Comparison of ENCODE assay signal across 11 cellular contexts in the genomic region with DNA sequence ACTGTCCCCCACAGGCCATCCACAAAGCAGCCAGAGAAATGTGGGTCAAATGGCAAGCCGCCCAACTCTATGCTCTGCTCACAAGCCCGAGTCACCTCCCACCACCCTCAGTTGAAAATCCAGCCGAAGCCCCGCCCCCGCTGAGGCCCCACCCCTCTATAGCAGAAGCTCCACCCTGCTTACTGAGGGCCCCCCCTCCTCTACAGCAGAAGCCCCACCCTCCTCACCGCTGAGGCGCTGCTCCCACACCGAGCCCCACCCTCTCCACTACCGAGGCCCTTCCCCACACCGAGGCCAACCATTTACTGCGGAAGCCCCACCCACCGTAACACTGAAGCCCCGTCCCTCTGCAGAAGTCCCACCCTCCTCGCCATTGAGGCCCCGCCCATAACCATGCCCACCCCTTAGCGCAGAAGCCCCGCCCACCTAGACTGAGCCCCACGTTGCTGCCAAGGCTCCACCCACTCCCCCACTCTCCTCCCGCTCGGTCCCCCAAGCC. TPM values are rescaled to one million over a fixed set of nuclear protein-coding genes. Genes with fewer than 3 reads are reported as not detected.
DNase-seq lines count a peak whose midpoint lies in the region; ATAC-seq, FAIRE-seq and TF ChIP-seq lines count a peak whose summit lies in the region.
"Had no signal": no experiment of that assay in that cellular context is flagged by ENCODE, and none has a peak within 500 bp of the region (broad histone marks: within the 10 kb centered on the region; RNA-seq: fewer than 3 reads in every experiment).

No MANE protein-coding gene starts in this region.

- H3K9me2 ChIP-seq in GM23338 (ENCODE audit: insufficient read depth), result no peaks in the 10 kb centered on the region

- no peak for TF ChIP-seq RAD21 in A549 (conservative IDR thresholded peaks at IDR 0.05 in 1 of 2, IDR thresholded peaks at IDR 0.05 in 1 of 2)

- no peak for TF ChIP-seq CTCF in A549 (IDR thresholded peaks at IDR 0.05)
- no peak for TF ChIP-seq CTCF in GM23338 (conservative IDR thresholded peaks at IDR 0.05; ENCODE audit: low read depth in 2 of 2)
- TF ChIP-seq CTCF in HFFc6 (IDR thresholded peaks at IDR 0.05), result no peak

- H3K4me3 ChIP-seq in A549 (no peak overlapping the region), GM23338 (peak overlapping the region; percentile 41)

- H3K9me3 ChIP-seq in A549, result no peaks in the 10 kb centered on the region

- H3K4me1 Mint-ChIP-seq in GM23338 (peaks cover 15% of the 10 kb centered on the region), HFFc6 (ENCODE audit: low read depth) (no peaks in the 10 kb centered on the region)

- peaks cover 3% of the 10 kb centered on the region; the same call in 1 of the 2 replicates for H3K36me3 ChIP-seq in GM23338 (ENCODE audit: insufficient read depth)

- POLR2A ChIA-PET in A549 (lab: Yijun Ruan, JAX), result no interaction called here

- peaks cover 19% of the 10 kb centered on the region for H3K27me3 Mint-ChIP-seq in GM23338 (ENCODE audit: insufficient read depth, low read depth, poor library complexity)
- H3K27me3 Mint-ChIP-seq in HFFc6 (ENCODE audit: insufficient read depth), result peaks cover 3% of the 10 kb centered on the region

- peaks cover 10% of the 10 kb centered on the region for H3K36me3 Mint-ChIP-seq in GM23338 (ENCODE audit: low read depth)
- H3K36me3 Mint-ChIP-seq in HFFc6 (ENCODE audit: low read depth), result peaks cover 27% of the 10 kb centered on the region

- no peak overlapping the region for H3K27ac ChIP-seq in A549
- H3K27ac ChIP-seq in GM23338 (ENCODE audit: low read depth), result peak overlapping the region; percentile 81

- H3K4me2 ChIP-seq in A549, result no peak overlapping the region
- H3K4me2 ChIP-seq in GM23338, result peak overlapping the region; percentile 72

- no peak overlapping the region for H2AFZ ChIP-seq in GM23338

- H3K4me3 Mint-ChIP-seq in GM23338 (peak overlapping the region; percentile 45; the same call in 2 of the 3 replicates), HFFc6 (no peak overlapping the region)

- 0 out of 2 replicates have a peak, but pooled peaks cover 12% of the 10 kb centered on the region for H3F3A ChIP-seq in GM23338 (replicated peaks; ENCODE audit: low read depth)

- DNase-seq in A549 (ENCODE audit: low read depth in 1 of 2, low spot score in 1 of 2), result peak in 1 of 2 experiments; percentile 69
- peak; percentile 98 for DNase-seq in GM23338 (ENCODE audit: low spot score)
- peak; percentile 34 to 46 for DNase-seq in activated T-cell treated with anti-CD3 and anti-CD28 coated beads, Interleukin-2, amount 50 U/mL, for 48 hours
- peak; percentile 86 for DNase-seq in islet precursor cell
- no peak for DNase-seq in GDM1 (lab: John Stamatoyannopoulos, UW)
- DNase-seq in HFFc6, result no peak
- no peak for DNase-seq in NCI-H2081 (lab: John Stamatoyannopoulos, UW)
- DNase-seq: EL, Kasumi-1 had no signal

- TF ChIP-seq EP300 in A549 (IDR thresholded peaks at IDR 0.05), result no peak

- H3K4me1 ChIP-seq in A549, result no peaks in the 10 kb centered on the region
- 0 out of 2 replicates have a peak, but pooled peaks cover 4% of the 10 kb centered on the region for H3K4me1 ChIP-seq in GM23338 (ENCODE audit: insufficient read depth)

- H3K79me2 ChIP-seq in GM23338 (replicated peaks; ENCODE audit: insufficient read depth), result no peaks in the 10 kb centered on the region

- no peaks in the 10 kb centered on the region; the same call in 1 of the 2 replicates for H4K20me1 ChIP-seq in GM23338 (replicated peaks; ENCODE audit: insufficient read depth)

- no peaks in the 10 kb centered on the region for H3K27me3 ChIP-seq in GM23338 (ENCODE audit: insufficient read depth)

- H3K9me3 Mint-ChIP-seq in GM23338, result peaks cover 2% of the 10 kb centered on the region; the same call in 1 of the 3 replicates
- no peaks in the 10 kb centered on the region for H3K9me3 Mint-ChIP-seq in HFFc6

- H3K27ac Mint-ChIP-seq in GM23338 (peak overlapping the region; percentile 93), HFFc6 (no peak overlapping the region)

- WGBS in A549 (ENCODE audit: missing lambda C conversion rate), result 80% methylated on average over 14 of the region's 20 CpGs

- CTCF ChIA-PET in A549 (lab: Yijun Ruan, JAX), result no interaction called here

- no peak for FAIRE-seq in A549 (lab: Jason Lieb, UNC)
- FAIRE-seq: H54 had no signal

- TF ChIP-seq POLR2A in A549 (IDR thresholded peaks at IDR 0.05; ENCODE audit: low read length), result no peak

- ATAC-seq in A549, result peak; percentile 15 to 68; a peak in 4 of 6 replicates
- peak; percentile 86 for ATAC-seq in GM23338
- ATAC-seq in HG02759 (IDR thresholded peaks at IDR 0.05; ENCODE audit: unreplicated experiment), result no peak

TF ChIP-seq in A549, 52 proteins besides CTCF, POLR2A, EP300 and RAD21:
- TF ChIP-seq JUN (IDR thresholded peaks at IDR 0.05) (no peak), ZSCAN20 (CRISPR knock-in tag; IDR thresholded peaks at IDR 0.05) (no peak), HOXB5 (CRISPR knock-in tag; IDR thresholded peaks at IDR 0.05) (no peak), SMC3 (IDR thresholded peaks at IDR 0.05) (no peak), HEYL (CRISPR knock-in tag; IDR thresholded peaks at IDR 0.05) (no peak), MAX (IDR thresholded peaks at IDR 0.05) (no peak), NR3C1 (IDR thresholded peaks at IDR 0.05) (no peak), EHMT2 (IDR thresholded peaks at IDR 0.05; ENCODE audit: low read depth) (no peak), BHLHE40 (IDR thresholded peaks at IDR 0.05; ENCODE audit: low read depth, low read length) (no peak), RFX5 (IDR thresholded peaks at IDR 0.05) (no peak)

TF ChIP-seq in GM23338, 12 proteins besides CTCF, POLR2A, EP300 and RAD21 (continues in another document):
- TF ChIP-seq REST (IDR thresholded peaks at IDR 0.05; ENCODE audit: unreplicated experiment), result no peak

RNA-seq across cellular contexts. Expression of gene MYDGF, which starts 8.8 kb away (rescaled TPM):
- 62.1 and 63.3 TPM in 2 replicates for polyA plus RNA-seq in A549 (2011; rRNA removed)
- polyA plus RNA-seq in A549 (2012; cell fraction: cytosol; rRNA removed), result 191 and 198 TPM in 2 replicates
- 105 and 146 TPM in 2 replicates for polyA plus RNA-seq in A549 (2012; cell fraction: nucleus; rRNA removed)
- 101 to 107 TPM (median 104 TPM) in 3 replicates for polyA plus RNA-seq in A549 (2017; fragmentation: RNase III; extraction: RNeasy Plus Mini Kit Qiagen cat#74134 plus additional on column Dnase treatment)
- polyA minus RNA-seq in A549 (2011; rRNA and poly(A)+ RNA removed), result 26.6 and 34.4 TPM in 2 replicates
- total RNA-seq in GM23338 (2014; rRNA removed; shearing (Covaris generic)), result 42.3 and 49.4 TPM in 2 replicates
- 99.5 and 99.7 TPM in 2 replicates for polyA plus RNA-seq in GM23338 (2016; fragmentation: Nextera tagmentation; extraction: Ambion mirVana)
- 100 to 1,000 TPM; 266 to 322 (median 283) TPM for total RNA-seq in HFFc6 (2021; fragmentation: NEBNext Ultra II Directional; extraction: Animal tissue kit (Norgen Biotek cat#: 25700))

RNA-seq across cellular contexts. Expression of gene TNFAIP8L1, which starts 39.6 kb away (rescaled TPM):
- polyA plus RNA-seq in A549 (2011; rRNA removed), result 3.2 TPM in 2 replicates
- 3.5 and 4.9 TPM in 2 replicates for polyA plus RNA-seq in A549 (2012; cell fraction: cytosol; rRNA removed)
- 3.0 TPM in 2 replicates for polyA plus RNA-seq in A549 (2012; cell fraction: nucleus; rRNA removed)
- polyA plus RNA-seq in A549 (2017; fragmentation: RNase III; extraction: RNeasy Plus Mini Kit Qiagen cat#74134 plus additional on column Dnase treatment), result 4.9 to 5.9 TPM (median 5.4 TPM) in 3 replicates
- polyA minus RNA-seq in A549 (2011; rRNA and poly(A)+ RNA removed), result 2.7 and 3.2 TPM in 2 replicates
- 3.3 and 4.1 TPM in 2 replicates for total RNA-seq in GM23338 (2014; rRNA removed; shearing (Covaris generic))
- 2.7 and 3.2 TPM in 2 replicates for polyA plus RNA-seq in GM23338 (2016; fragmentation: Nextera tagmentation; extraction: Ambion mirVana)
- 1 to 10 TPM; 4.5 to 8.2 (median 6.7) TPM for total RNA-seq in HFFc6 (2021; fragmentation: NEBNext Ultra II Directional; extraction: Animal tissue kit (Norgen Biotek cat#: 25700))

RNA-seq across cellular contexts. Expression of gene DPP9, which starts 44.7 kb away (rescaled TPM):
- polyA plus RNA-seq in A549 (2011; rRNA removed) (10.1 and 16.3 TPM in 2 replicates), A549 (2017; fragmentation: RNase III; extraction: RNeasy Plus Mini Kit Qiagen cat#74134 plus additional on column Dnase treatment) (52.8 to 65.9 TPM (median 53.5 TPM) in 3 replicates), GM23338 (2016; fragmentation: Nextera tagmentation; extraction: Ambion mirVana) (18.6 and 19.5 TPM in 2 replicates)
- polyA plus RNA-seq in A549 (2012; cell fraction: cytosol; rRNA removed), result 25.3 and 40.1 TPM in 2 replicates
- 59.4 and 64.0 TPM in 2 replicates for polyA plus RNA-seq in A549 (2012; cell fraction: nucleus; rRNA removed)
- 19.5 and 23.4 TPM in 2 replicates for polyA minus RNA-seq in A549 (2011; rRNA and poly(A)+ RNA removed)
- total RNA-seq in GM23338 (2014; rRNA removed; shearing (Covaris generic)), result 30.8 and 49.2 TPM in 2 replicates
- total RNA-seq in HFFc6 (2021; fragmentation: NEBNext Ultra II Directional; extraction: Animal tissue kit (Norgen Biotek cat#: 25700)), result 10 to 100 TPM; 68.4 to 82.2 (median 80.1) TPM

Comparison
In these comparisons a context has a peak if more than half of its experiments do, and no peak if none do; other contexts are left out.
1. DNase-seq: peak in GM23338 (single experiment), activated T-cell treated with anti-CD3 and anti-CD28 coated beads, Interleukin-2, amount 50 U/mL, for 48 hours (2 of 2) and islet precursor cell (single experiment); none in GDM1 (single experiment), HFFc6 (single experiment) and NCI-H2081 (0 of 2).